In genomic region chr5:34620185-34620584, GRCh38 we compare ENCODE assay signal across 1 cellular context.
TF ChIP-seq lines count a peak whose summit lies in the region.

No MANE protein-coding gene starts in this region.

TF ChIP-seq in endothelial cell of umbilical vein, 7 proteins besides CTCF, POLR2A, EP300 and RAD21:
- no peak for TF ChIP-seq GATA2 (IDR thresholded peaks at IDR 0.05; ENCODE audit: insufficient read depth, insufficient read length, low read depth, low read length)
- peak; percentile 37 for TF ChIP-seq JUN (IDR thresholded peaks at IDR 0.05; ENCODE audit: borderline replicate concordance, insufficient read depth, insufficient read length, low read depth)
